9 cellular contexts compared by ENCODE assay signal in the genomic region with DNA sequence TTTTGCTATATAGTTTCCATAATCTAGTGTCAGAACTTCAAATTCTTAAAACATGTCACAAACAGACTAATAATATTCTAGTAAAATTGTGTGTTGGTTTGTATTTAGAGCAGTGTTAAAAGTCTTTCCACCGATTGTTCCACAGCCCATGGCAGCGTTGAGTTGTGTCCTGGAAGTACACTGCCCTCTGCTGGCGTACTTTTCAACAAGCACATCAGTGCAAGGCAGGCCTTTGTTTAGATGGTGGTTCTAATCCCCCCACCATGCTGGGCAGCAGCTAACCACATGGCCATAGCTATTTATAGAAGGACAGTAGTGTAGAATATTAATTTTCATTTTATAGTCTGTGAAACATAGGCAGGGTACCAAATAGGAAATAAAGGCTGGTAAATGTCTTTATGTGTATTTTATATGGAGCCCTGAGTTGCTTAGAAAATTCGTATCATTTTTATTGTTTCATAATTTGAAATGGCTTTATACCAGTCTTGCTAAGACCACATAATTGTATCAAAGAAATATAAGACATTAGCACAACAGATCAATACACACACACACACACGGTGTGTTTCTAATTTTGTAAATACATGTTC.
A peak's percentile ranks its signal among the peaks of the same experiment; 100 is the strongest.
DNase-seq lines count a peak whose midpoint lies in the region; ATAC-seq and TF ChIP-seq lines count a peak whose summit lies in the region.
"Had no signal": no experiment of that assay in that cellular context is flagged by ENCODE, and none has a peak within 500 bp of the region (broad histone marks: within the 10 kb centered on the region; RNA-seq: fewer than 3 reads in every experiment).

No MANE protein-coding gene starts in this region.

- H3K9ac ChIP-seq in liver (ENCODE audit: low read depth in 1 of 2, low read length in 2 of 2) = no peak overlapping the region

- H3K4me3 ChIP-seq in liver (ENCODE audit: low read depth in 1 of 3, low read length in 3 of 3) = no peak overlapping the region

- peak in 9 of 10 experiments; percentile 9 to 40 (median 32) for DNase-seq in CD4-positive, alpha-beta T cell
- DNase-seq in NCI-H446 treated with DMSO at 0.1 percent for 48 hours (lab: John Stamatoyannopoulos, UW) = peak; percentile 69
- DNase-seq in activated CD4-positive, alpha-beta T cell treated with anti-CD3 and anti-CD28 coated beads for 48 hours = peak; percentile 69
- peak; percentile 75 for DNase-seq in dedifferentiated amniotic fluid mesenchymal stem cell (ENCODE audit: extremely low spot score)
- peak; percentile 3 for DNase-seq in stimulated activated CD8-positive, alpha-beta memory T cell treated with anti-CD3 and anti-CD28 coated beads, Interleukin-12 subunit alpha, Interleukin-12 subunit beta, amount 100 ng/mL, for 24 hours (ENCODE audit: extremely low read depth)

- H3K9me3 ChIP-seq in CD4-positive, alpha-beta T cell (ENCODE audit: control insufficient read depth, low read length) = no peaks in the 10 kb centered on the region
- no peaks in the 10 kb centered on the region for H3K9me3 ChIP-seq in liver (ENCODE audit: control insufficient read depth in 4 of 4, low read length in 3 of 4)

- peaks cover 1 to 21% (median 19%) of the 10 kb centered on the region in 4 donors for H3K4me1 ChIP-seq in liver (ENCODE audit: control insufficient read depth in 4 of 4, insufficient read depth in 4 of 4, low read length in 3 of 4)

- H3K4me3 Mint-ChIP-seq in CD4-positive, alpha-beta T cell = no peak overlapping the region
- H3K4me3 Mint-ChIP-seq: T-helper 1 cell treated with Interleukin-12 subunit alpha and Interleukin-12 subunit beta and Interleukin-4 antibody, amounts not matched to agents 30 μg/mL and 1 μg/mL, for 36 hours had no signal

- 27% methylated on average over 5 of the region's 5 CpGs for WGBS in liver

- TF ChIP-seq RAD21 in liver (IDR thresholded peaks at IDR 0.05) = peak; percentile 92 to 96

- H3K36me3 ChIP-seq in liver (ENCODE audit: control insufficient read depth in 4 of 4, insufficient read depth in 3 of 4, low read depth in 1 of 4, low read length in 3 of 4) = no peaks in the 10 kb centered on the region

- TF ChIP-seq CTCF in CD4-positive, alpha-beta T cell (IDR thresholded peaks at IDR 0.05) = peak; percentile 75
- TF ChIP-seq CTCF in liver (IDR thresholded peaks at IDR 0.05; ENCODE audit: low read depth, low read length, missing input control) = peak; percentile 71

- H3K27me3 ChIP-seq in CD4-positive, alpha-beta T cell (ENCODE audit: control insufficient read depth, insufficient read depth, low read length) = no peaks in the 10 kb centered on the region
- peaks cover 0 to 2% (median 0%) of the 10 kb centered on the region in 4 donors for H3K27me3 ChIP-seq in liver (ENCODE audit: control insufficient read depth in 4 of 4, insufficient read depth in 4 of 4, low read length in 3 of 4)

- peaks cover 2% of the 10 kb centered on the region for H3K9me3 Mint-ChIP-seq in CD4-positive, alpha-beta T cell
- H3K9me3 Mint-ChIP-seq: T-helper 1 cell treated with Interleukin-12 subunit alpha and Interleukin-12 subunit beta and Interleukin-4 antibody, amounts not matched to agents 30 μg/mL and 1 μg/mL, for 36 hours had no signal

- intact Hi-C loops in CD4-positive, alpha-beta T cell (cut with DNase I, micrococcal nuclease) = loop anchor here in 1 of 2 experiments (10.0 kb wide), 1 partner anchor 883 kb away; no protein-coding TSS in a partner anchor

- CTCF ChIA-PET in CD4-positive, alpha-beta T cell (lab: Charles Lee) = interaction anchor here (0.9 kb wide), 1 partner anchor 8 kb away, joined by 3 read pairs; no protein-coding TSS in a partner anchor

- no peak for ATAC-seq in CD4-positive, alpha-beta T cell (ENCODE audit: poor library complexity)
- ATAC-seq in GM19324 (IDR thresholded peaks at IDR 0.05; ENCODE audit: low FRiP score, unreplicated experiment) = peak; percentile 79
- ATAC-seq in HG03354 (IDR thresholded peaks at IDR 0.05; ENCODE audit: poor library complexity, severe bottlenecking, unreplicated experiment) = peak; percentile 90

- H3K36me3 Mint-ChIP-seq in CD4-positive, alpha-beta T cell (ENCODE audit: low read depth) = no peaks in the 10 kb centered on the region

- no peak overlapping the region for H3K27ac ChIP-seq in CD4-positive, alpha-beta T cell (ENCODE audit: low read depth, low read length)
- H3K27ac ChIP-seq in liver (ENCODE audit: low read depth in 1 of 2, low read length in 2 of 2) = no peak overlapping the region

- H3K27me3 Mint-ChIP-seq in CD4-positive, alpha-beta T cell = peaks cover 12% of the 10 kb centered on the region

- no peaks in the 10 kb centered on the region for H3K4me1 Mint-ChIP-seq in CD4-positive, alpha-beta T cell (ENCODE audit: low read depth)

- POLR2A ChIA-PET in CD4-positive, alpha-beta T cell (lab: Charles Lee) = no interaction called here

- no peak overlapping the region for H3K27ac Mint-ChIP-seq in CD4-positive, alpha-beta T cell
- H3K27ac Mint-ChIP-seq: T-helper 1 cell treated with Interleukin-12 subunit alpha and Interleukin-12 subunit beta and Interleukin-4 antibody, amounts not matched to agents 30 μg/mL and 1 μg/mL, for 36 hours had no signal

TF ChIP-seq in liver, 16 proteins besides CTCF, POLR2A, EP300 and RAD21:
- TF ChIP-seq YY1 (IDR thresholded peaks at IDR 0.05) (peak; percentile 63), HNF4G (IDR thresholded peaks at IDR 0.05) (no peak), HNF4A (conservative IDR thresholded peaks at IDR 0.05) (no peak), GABPA (IDR thresholded peaks at IDR 0.05 in 1 of 2, conservative IDR thresholded peaks at IDR 0.05 in 1 of 2) (no peak), SP1 (IDR thresholded peaks at IDR 0.05) (no peak), FOXA1 (IDR thresholded peaks at IDR 0.05) (no peak), NR2F2 (IDR thresholded peaks at IDR 0.05) (no peak)

Comparison
In these comparisons a context has a peak if more than half of its experiments do, and no peak if none do; other contexts are left out.
1. DNase-seq: peak in every context shown above with its lines; median percentile 75 in dedifferentiated amniotic fluid mesenchymal stem cell; 69 in NCI-H446 treated with DMSO at 0.1 percent for 48 hours; 69 in activated CD4-positive, alpha-beta T cell treated with anti-CD3 and anti-CD28 coated beads for 48 hours; 32 in CD4-positive, alpha-beta T cell; 3 in stimulated activated CD8-positive, alpha-beta memory T cell treated with anti-CD3 and anti-CD28 coated beads, Interleukin-12 subunit alpha, Interleukin-12 subunit beta, amount 100 ng/mL, for 24 hours.